ENCODE assay signal across 27 cellular contexts in genomic region chr7:149696313-149696712, GRCh38.
"Had no signal": no experiment of that assay in that cellular context is flagged by ENCODE, and none has a peak within 500 bp of the region (broad histone marks: within the 10 kb centered on the region; RNA-seq: fewer than 3 reads in every experiment).

No MANE protein-coding gene starts in this region.

- FAIRE-seq: colon, endometrium, endothelial cell of umbilical vein, frontal cortex had no signal

- H3K4me3 ChIP-seq: colonic mucosa, coronary artery, dorsolateral prefrontal cortex, esophagus muscularis mucosa, esophagus squamous epithelium, gastrocnemius medialis, gastroesophageal sphincter, heart left ventricle, heart right ventricle had no signal

- H3K4me1 ChIP-seq: colonic mucosa, foreskin keratinocyte, gastrocnemius medialis had no signal

- DNase-seq: colonic mucosa; cortex of kidney; dermis blood vessel endothelial cell; dorsolateral prefrontal cortex; effector CD4-positive, alpha-beta T cell; effector CD8-positive, alpha-beta T cell; effector memory CD4-positive, alpha-beta T cell; effector memory CD8-positive, alpha-beta T cell; endodermal cell; erythroblast; esophagus squamous epithelium; foreskin fibroblast; foreskin keratinocyte; foreskin melanocyte; gastrocnemius medialis; glutamatergic neuron; heart left ventricle; heart right ventricle had no signal

- H3K27ac ChIP-seq: colonic mucosa, coronary artery, epithelial cell of prostate, esophagus muscularis mucosa, esophagus squamous epithelium, foreskin keratinocyte, gastrocnemius medialis, gastroesophageal sphincter, heart left ventricle, heart right ventricle had no signal

- H3K9me3 ChIP-seq: colonic mucosa, gastrocnemius medialis had no signal

- ATAC-seq: effector memory CD8-positive, alpha-beta T cell; esophagus mucosa; foreskin keratinocyte; gastrocnemius medialis; gastroesophageal sphincter; heart left ventricle; heart right ventricle had no signal

- H3K36me3 ChIP-seq: colonic mucosa, esophagus muscularis mucosa, esophagus squamous epithelium, gastrocnemius medialis, gastroesophageal sphincter, heart left ventricle, heart right ventricle had no signal
